Comparison of ENCODE assay signal across 13 cellular contexts in genomic region chr3:89578253-89578529, GRCh38.
"Had no signal": no experiment of that assay in that cellular context is flagged by ENCODE, and none has a peak within 500 bp of the region (broad histone marks: within the 10 kb centered on the region; RNA-seq: fewer than 3 reads in every experiment).

No MANE protein-coding gene starts in this region.

- H3K4me3 ChIP-seq: gastroesophageal sphincter, lower lobe of right lung, suprapubic skin had no signal

- H3K27me3 ChIP-seq: gastroesophageal sphincter, suprapubic skin had no signal

- H3K36me3 ChIP-seq: gastroesophageal sphincter, lower lobe of right lung, suprapubic skin had no signal

- H3K4me1 ChIP-seq: gastroesophageal sphincter, lower lobe of right lung, suprapubic skin had no signal

- ATAC-seq: effector memory CD8-positive, alpha-beta T cell; gastroesophageal sphincter; lower lobe of right lung; naive thymus-derived CD4-positive, alpha-beta T cell; stimulated activated naive CD8-positive, alpha-beta T cell treated with anti-CD3 and anti-CD28 coated beads, Interleukin-15, Interleukin-2, amounts not matched to agents 100 U/mL and 50 U/mL, for 24 hours had no signal

- DNase-seq: activated CD4-positive, alpha-beta memory T cell treated with anti-CD3 and anti-CD28 coated beads for 36 hours; activated CD4-positive, alpha-beta T cell treated with anti-CD3 and anti-CD28 coated beads for 1 hour; activated gamma-delta T cell; activated T-cell treated with anti-CD3 and anti-CD28 coated beads, Interleukin-2, amount 50 U/mL, for 48 hours; amygdala; effector memory CD8-positive, alpha-beta T cell; lower lobe of right lung; naive thymus-derived CD4-positive, alpha-beta T cell; stimulated activated CD4-positive, alpha-beta T cell treated with anti-CD3 and anti-CD28 coated beads, Interleukin-2, amount 100 ng/mL, for 48 hours; stimulated activated CD8-positive, alpha-beta memory T cell treated with anti-CD3 and anti-CD28 coated beads, Interleukin-4, amount 100 ng/mL, for 48 hours; stimulated activated naive CD8-positive, alpha-beta T cell treated with anti-CD3 and anti-CD28 coated beads, Interleukin-15, Interleukin-2, amounts not matched to agents 100 U/mL and 50 U/mL, for 24 hours had no signal

- H3K9me3 ChIP-seq: gastroesophageal sphincter, lower lobe of right lung, suprapubic skin had no signal

- H3K27ac ChIP-seq: gastroesophageal sphincter, lower lobe of right lung, suprapubic skin had no signal
